8 cellular contexts compared by ENCODE assay signal in genomic region chr1:23344987-23345472, GRCh38. TPM values are rescaled to one million over a fixed set of nuclear protein-coding genes. Genes with fewer than 3 reads are reported as not detected.
DNase-seq lines count a peak whose midpoint lies in the region; ATAC-seq, FAIRE-seq and TF ChIP-seq lines count a peak whose summit lies in the region.

No MANE protein-coding gene starts in this region.

- 36% methylated on average over 8 of the region's 8 CpGs for WGBS in A549 (ENCODE audit: missing lambda C conversion rate)

- peaks cover 34% of the 10 kb centered on the region for H4K20me1 ChIP-seq in GM23338 (replicated peaks; ENCODE audit: insufficient read depth)

- H3K27me3 ChIP-seq in GM23338 (ENCODE audit: insufficient read depth): peaks cover 52% of the 10 kb centered on the region
- no peaks in the 10 kb centered on the region for H3K27me3 ChIP-seq in WERI-Rb-1 (ENCODE audit: insufficient read depth, low read depth, severe bottlenecking)
- no peaks in the 10 kb centered on the region for H3K27me3 ChIP-seq in left ventricle myocardium inferior (ENCODE audit: low read depth)
- no peaks in the 10 kb centered on the region for H3K27me3 ChIP-seq in skeletal muscle tissue (ENCODE audit: control insufficient read depth in 3 of 3, insufficient read depth in 3 of 3, low read length in 3 of 3)

- peak overlapping the region; percentile 95 for H3K4me3 Mint-ChIP-seq in GM23338

- TF ChIP-seq RAD21 in A549 (conservative IDR thresholded peaks at IDR 0.05 in 1 of 2, IDR thresholded peaks at IDR 0.05 in 1 of 2): no peak

- intact Hi-C loops in left ventricle myocardium inferior (cut with micrococcal nuclease): loop anchor here (10.0 kb wide), 1 partner anchor 60 kb away; no protein-coding TSS in a partner anchor

- H3K4me1 ChIP-seq in A549 (peaks cover 23% of the 10 kb centered on the region), GM23338 (ENCODE audit: insufficient read depth) (peaks cover 36% of the 10 kb centered on the region), left ventricle myocardium inferior (peaks cover 52% of the 10 kb centered on the region), skeletal muscle tissue (ENCODE audit: control insufficient read depth in 3 of 3, insufficient read depth in 3 of 3, low read length in 3 of 3) (peaks cover 21 to 33% (median 28%) of the 10 kb centered on the region in 3 donors)

- H3K36me3 Mint-ChIP-seq in GM23338 (ENCODE audit: low read depth): no peaks in the 10 kb centered on the region

- no peaks in the 10 kb centered on the region for H3K36me3 ChIP-seq in GM23338 (ENCODE audit: insufficient read depth)
- H3K36me3 ChIP-seq in WERI-Rb-1: peaks cover 25% of the 10 kb centered on the region
- H3K36me3 ChIP-seq in left ventricle myocardium inferior: no peaks in the 10 kb centered on the region
- H3K36me3 ChIP-seq in skeletal muscle tissue (ENCODE audit: control insufficient read depth in 3 of 3, insufficient read depth in 3 of 3, low read length in 3 of 3): no peaks in the 10 kb centered on the region

- no peak for TF ChIP-seq POLR2A in A549 (IDR thresholded peaks at IDR 0.05; ENCODE audit: low read length)

- POLR2A ChIA-PET in A549 (lab: Yijun Ruan, JAX): interaction anchor here (0.5 to 1.6 kb wide), 9 partner anchors 15 to 347 kb away, joined by 3 to 33 read pairs (median 6); partner anchors contain the start of genes E2F2, RPL11 and ZNF436

- H2AFZ ChIP-seq in GM23338: peak overlapping the region; percentile 96

- H3K9me3 ChIP-seq in A549 (no peaks in the 10 kb centered on the region), WERI-Rb-1 (ENCODE audit: severe bottlenecking) (no peaks in the 10 kb centered on the region), left ventricle myocardium inferior (replicated peaks) (no peaks in the 10 kb centered on the region), skeletal muscle tissue (ENCODE audit: control insufficient read depth in 3 of 3, low read length in 3 of 3) (no peaks in the 10 kb centered on the region)

- CTCF ChIA-PET in A549 (lab: Yijun Ruan, JAX): interaction anchor here (0.6 to 3.3 kb wide), 7 partner anchors 8 to 161 kb away, joined by 3 to 10 read pairs (median 6); no protein-coding TSS in a partner anchor

- no peaks in the 10 kb centered on the region for H3K9me2 ChIP-seq in GM23338 (ENCODE audit: insufficient read depth)

- DNase-seq in A549 (ENCODE audit: low read depth in 1 of 2, low spot score in 1 of 2): no peak
- peak; percentile 12 for DNase-seq in GM23338 (ENCODE audit: low spot score)
- peak; percentile 32 for DNase-seq in WERI-Rb-1
- no peak for DNase-seq in left ventricle myocardium inferior
- DNase-seq in NAMALWA (ENCODE audit: low spot score): no peak
- DNase-seq in occipital lobe (lab: John Stamatoyannopoulos, UW): no peak

- H3K79me2 ChIP-seq in GM23338 (replicated peaks; ENCODE audit: insufficient read depth): peaks cover 36% of the 10 kb centered on the region

- peaks cover 5% of the 10 kb centered on the region; the same call in 1 of the 2 replicates for H3F3A ChIP-seq in GM23338 (replicated peaks; ENCODE audit: low read depth)

- ATAC-seq in A549 (peak; percentile 0 to 4; a peak in 2 of 6 replicates), GM23338 (no peak), GM21576 (IDR thresholded peaks at IDR 0.05; ENCODE audit: unreplicated experiment) (no peak)

- H3K9me3 Mint-ChIP-seq in GM23338: no peaks in the 10 kb centered on the region; the same call in 2 of the 3 replicates

- peaks cover 50% of the 10 kb centered on the region for H3K27me3 Mint-ChIP-seq in GM23338 (ENCODE audit: insufficient read depth, low read depth, poor library complexity)

- H3K4me3 ChIP-seq in A549 (peak overlapping the region; percentile 48), GM23338 (peak overlapping the region; percentile 88), WERI-Rb-1 (ENCODE audit: low read depth, low read length) (peak overlapping the region; percentile 86), left ventricle myocardium inferior (peak overlapping the region; percentile 96), skeletal muscle tissue (ENCODE audit: low read length in 3 of 3) (peak overlapping the region; percentile 70 to 94 (median 86))

- H3K4me2 ChIP-seq in A549: peak overlapping the region; percentile 94
- peak overlapping the region; percentile 89 for H3K4me2 ChIP-seq in GM23338

- FAIRE-seq in A549 (lab: Jason Lieb, UNC): no peak

- peak overlapping the region; percentile 97 to 100 for H3K27ac ChIP-seq in A549
- H3K27ac ChIP-seq in GM23338 (ENCODE audit: low read depth): peak overlapping the region; percentile 84; the same call in 1 of the 2 replicates
- peak overlapping the region; percentile 100 for H3K27ac ChIP-seq in WERI-Rb-1
- H3K27ac ChIP-seq in left ventricle myocardium inferior (replicated peaks): peak overlapping the region; percentile 97
- peak overlapping the region; percentile 83 for H3K27ac ChIP-seq in skeletal muscle tissue (ENCODE audit: low read depth, low read length)

- H3K27ac Mint-ChIP-seq in GM23338: peak overlapping the region; percentile 97

- H3K9ac ChIP-seq in skeletal muscle tissue (ENCODE audit: low read depth in 1 of 3, low read length in 3 of 3): peak overlapping the region; percentile 77 to 96 (median 91)

- H3K4me1 Mint-ChIP-seq in GM23338: peaks cover 29% of the 10 kb centered on the region

- TF ChIP-seq CTCF in A549 (IDR thresholded peaks at IDR 0.05) (no peak), GM23338 (conservative IDR thresholded peaks at IDR 0.05; ENCODE audit: low read depth in 2 of 2) (no peak), WERI-Rb-1 (IDR thresholded peaks at IDR 0.05; ENCODE audit: low read depth, low read length) (no peak), left ventricle myocardium inferior (IDR thresholded peaks at IDR 0.05; ENCODE audit: borderline replicate concordance) (no peak)

- no peak for TF ChIP-seq EP300 in A549 (IDR thresholded peaks at IDR 0.05)

TF ChIP-seq in A549, 52 proteins besides CTCF, POLR2A, EP300 and RAD21 (continues in another document):
- TF ChIP-seq HDAC2 (IDR thresholded peaks at IDR 0.05) (no peak), MAZ (IDR thresholded peaks at IDR 0.05; ENCODE audit: borderline replicate concordance, low read depth, low read length) (no peak), MAFK (IDR thresholded peaks at IDR 0.05; ENCODE audit: partially characterized antibody) (no peak), CBX2 (IDR thresholded peaks at IDR 0.05; ENCODE audit: borderline replicate concordance, low read depth) (no peak), ZNF302 (CRISPR knock-in tag; IDR thresholded peaks at IDR 0.05) (no peak), FOSL2 (IDR thresholded peaks at IDR 0.05) (no peak), FOSL2 (CRISPR knock-in tag; IDR thresholded peaks at IDR 0.05) (no peak), FOXS1 (CRISPR knock-in tag; IDR thresholded peaks at IDR 0.05) (no peak)

TF ChIP-seq in GM23338, 12 proteins besides CTCF, POLR2A, EP300 and RAD21:
- TF ChIP-seq CREB1 (CRISPR knock-in tag; IDR thresholded peaks at IDR 0.05; ENCODE audit: low read depth) (no peak), EZH2 (IDR thresholded peaks at IDR 0.05; ENCODE audit: low read depth, unreplicated experiment) (peak; percentile 46)

RNA-seq across cellular contexts. Expression of gene HNRNPR, which starts 0.9 kb away (rescaled TPM):
- 241 and 281 TPM in 2 replicates for polyA plus RNA-seq in A549 (2011; rRNA removed)
- polyA plus RNA-seq in A549 (2012; cell fraction: cytosol; rRNA removed): 130 and 149 TPM in 2 replicates
- 59.0 and 100 TPM in 2 replicates for polyA plus RNA-seq in A549 (2012; cell fraction: nucleus; rRNA removed)
- polyA plus RNA-seq in A549 (2017; fragmentation: RNase III; extraction: RNeasy Plus Mini Kit Qiagen cat#74134 plus additional on column Dnase treatment): 223 to 239 TPM (median 237 TPM) in 3 replicates
- polyA minus RNA-seq in A549 (2011; rRNA and poly(A)+ RNA removed): 101 and 117 TPM in 2 replicates
- 147 and 169 TPM in 2 replicates for total RNA-seq in GM23338 (2014; rRNA removed; shearing (Covaris generic))
- 183 and 200 TPM in 2 replicates for polyA plus RNA-seq in GM23338 (2016; fragmentation: Nextera tagmentation; extraction: Ambion mirVana)
- total RNA-seq in left ventricle myocardium inferior: 54.6 TPM
- 83.5 TPM for total RNA-seq in skeletal muscle tissue
- total RNA-seq in occipital lobe: 160 TPM

RNA-seq across cellular contexts. Expression of gene ZNF436, which starts 24.6 kb away (rescaled TPM):
- polyA plus RNA-seq in A549 (2011; rRNA removed) (7.5 and 8.3 TPM in 2 replicates), A549 (2017; fragmentation: RNase III; extraction: RNeasy Plus Mini Kit Qiagen cat#74134 plus additional on column Dnase treatment) (4.7 to 5.1 TPM (median 4.8 TPM) in 3 replicates), GM23338 (2016; fragmentation: Nextera tagmentation; extraction: Ambion mirVana) (0.23 and 0.33 TPM in 2 replicates)
- polyA plus RNA-seq in A549 (2012; cell fraction: cytosol; rRNA removed): 1.2 and 1.4 TPM in 2 replicates
- polyA plus RNA-seq in A549 (2012; cell fraction: nucleus; rRNA removed): 1.1 and 1.2 TPM in 2 replicates
- polyA minus RNA-seq in A549 (2011; rRNA and poly(A)+ RNA removed): 8.0 and 8.5 TPM in 2 replicates
- 1.0 and 2.2 TPM in 2 replicates for total RNA-seq in GM23338 (2014; rRNA removed; shearing (Covaris generic))
- total RNA-seq in left ventricle myocardium inferior (11.8 TPM), skeletal muscle tissue (67.3 TPM), occipital lobe (95.8 TPM)

Comparison
In these comparisons a context has a peak if more than half of its experiments do, and no peak if none do; other contexts are left out.
1. ATAC-seq: peak in A549 (2 of 2); none in GM23338 (single experiment) and GM21576 (single experiment).
2. DNase-seq: peak in GM23338 (single experiment) and WERI-Rb-1 (single experiment); none in A549 (0 of 2), left ventricle myocardium inferior (single experiment), NAMALWA (single experiment) and occipital lobe (single experiment).
3. Peak in every context shown above with its lines, with median percentiles within 50 percentile points of each other: H3K27ac ChIP-seq and H3K4me3 ChIP-seq.